In genomic region chr4:80069837-80070788, GRCh38 we compare ENCODE assay signal across 8 cellular contexts. TPM values are rescaled to one million over a fixed set of nuclear protein-coding genes. Genes with fewer than 3 reads are reported as not detected.
A peak's percentile ranks its signal among the peaks of the same experiment; 100 is the strongest.
DNase-seq lines count a peak whose midpoint lies in the region; ATAC-seq, FAIRE-seq and TF ChIP-seq lines count a peak whose summit lies in the region.

No MANE protein-coding gene starts in this region.

- no peaks in the 10 kb centered on the region for H3K27me3 Mint-ChIP-seq in astrocyte (ENCODE audit: low read depth, unreplicated experiment)
- H3K27me3 Mint-ChIP-seq in nephron (ENCODE audit: low read depth) = no peaks in the 10 kb centered on the region

- H4K20me1 ChIP-seq in astrocyte (ENCODE audit: insufficient read depth, low read length) = peaks cover 26% of the 10 kb centered on the region

- no peak overlapping the region for H3K4me3 ChIP-seq in GM06990 (replicated peaks; ENCODE audit: low read depth, low read length)
- peak overlapping the region; percentile 96 for H3K4me3 ChIP-seq in astrocyte (ENCODE audit: insufficient read depth, low read depth, low read length)
- no peak overlapping the region for H3K4me3 ChIP-seq in BE2C (ENCODE audit: low read depth, low read length)

- peak; percentile 39 for FAIRE-seq in astrocyte (lab: Jason Lieb, UNC)

- H3K79me2 ChIP-seq in astrocyte (ENCODE audit: insufficient read depth, low read length) = peaks cover 58% of the 10 kb centered on the region

- no peaks in the 10 kb centered on the region for H3K36me3 ChIP-seq in GM06990 (ENCODE audit: control insufficient read depth, insufficient read depth, low read length)
- H3K36me3 ChIP-seq in astrocyte (ENCODE audit: insufficient read depth, low read length) = peaks cover 9% of the 10 kb centered on the region
- H3K36me3 ChIP-seq in BE2C = peaks cover 2% of the 10 kb centered on the region; the same call in 1 of the 2 replicates

- H3K9ac ChIP-seq in astrocyte (ENCODE audit: low read length) = peak overlapping the region; percentile 93

- H3K9me3 ChIP-seq in astrocyte (ENCODE audit: insufficient read depth, low read depth, low read length) (no peaks in the 10 kb centered on the region), BE2C (no peaks in the 10 kb centered on the region)

- H3K27me3 ChIP-seq in GM06990 (replicated peaks; ENCODE audit: control insufficient read depth, insufficient read depth, low read length) = no peaks in the 10 kb centered on the region
- no peaks in the 10 kb centered on the region for H3K27me3 ChIP-seq in astrocyte (ENCODE audit: insufficient read depth, low read length)
- H3K27me3 ChIP-seq in BE2C = no peaks in the 10 kb centered on the region

- H3K36me3 Mint-ChIP-seq in astrocyte (ENCODE audit: low read depth, unreplicated experiment) (peaks cover 4% of the 10 kb centered on the region), nephron (ENCODE audit: low read depth) (peaks cover 44% of the 10 kb centered on the region)

- peak overlapping the region; percentile 92 for H3K4me2 ChIP-seq in astrocyte (ENCODE audit: low read length)

- H3K4me3 Mint-ChIP-seq in astrocyte (ENCODE audit: unreplicated experiment) (no peak overlapping the region), nephron (peak overlapping the region; percentile 96 to 100 (median 98))

- TF ChIP-seq CTCF in GM06990 (IDR thresholded peaks at IDR 0.05; ENCODE audit: insufficient read depth, low read length, poor library complexity, severe bottlenecking) = no peak
- no peak for TF ChIP-seq CTCF in astrocyte (IDR thresholded peaks at IDR 0.05; ENCODE audit: insufficient read depth, low read depth, low read length)
- TF ChIP-seq CTCF in nephron (IDR thresholded peaks at IDR 0.05; ENCODE audit: unreplicated experiment in 3 of 3) = no peak
- no peak for TF ChIP-seq CTCF in BE2C (IDR thresholded peaks at IDR 0.05; ENCODE audit: low read depth, low read length)

- H3K4me1 ChIP-seq in astrocyte (ENCODE audit: insufficient read depth, low read length) = peaks cover 20% of the 10 kb centered on the region
- H3K4me1 ChIP-seq in BE2C = peaks cover 17% of the 10 kb centered on the region

- ATAC-seq in HG02571 (IDR thresholded peaks at IDR 0.05; ENCODE audit: unreplicated experiment) (peak; percentile 20), HG03097 (IDR thresholded peaks at IDR 0.05; ENCODE audit: low FRiP score, unreplicated experiment) (no peak)

- DNase-seq in GM06990 (ENCODE audit: extremely low read depth, insufficient read length) (peak; percentile 22), astrocyte (ENCODE audit: low read depth) (peak; percentile 58), SKM-1 (lab: John Stamatoyannopoulos, UW; ENCODE audit: unreplicated experiment) (no peak), BE2C (no peak), SK-N-DZ (ENCODE audit: low spot score) (no peak)

- H3K4me1 Mint-ChIP-seq in astrocyte (ENCODE audit: low read depth, unreplicated experiment) (peaks cover 16% of the 10 kb centered on the region), nephron (peaks cover 38% of the 10 kb centered on the region)

- peaks cover 1% of the 10 kb centered on the region for H3K9me3 Mint-ChIP-seq in astrocyte (ENCODE audit: unreplicated experiment)
- H3K9me3 Mint-ChIP-seq in nephron = no peaks in the 10 kb centered on the region

- H3K27ac ChIP-seq in astrocyte (ENCODE audit: low read depth, low read length) = peak overlapping the region; percentile 86

- H3K27ac Mint-ChIP-seq in astrocyte (ENCODE audit: unreplicated experiment) = peak overlapping the region; percentile 28
- peak overlapping the region in 2 of 3 experiments; percentile 50 to 99 for H3K27ac Mint-ChIP-seq in nephron

- no peak overlapping the region for H2AFZ ChIP-seq in astrocyte (ENCODE audit: low read depth, low read length)

RNA-seq across cellular contexts. Expression of gene ANTXR2, which starts 2.9 kb away (rescaled TPM):
- total RNA-seq in astrocyte = 29.8 and 34.7 TPM in 2 replicates
- polyA plus RNA-seq in BE2C (2012; ENCODE audit: insufficient read depth, insufficient read length, low read depth) = 98.4 TPM
- polyA plus RNA-seq in SK-N-DZ (2014; cell fraction: cytosol; rRNA removed) = 41.0 and 45.3 TPM in 2 replicates
- polyA plus RNA-seq in SK-N-DZ (2014; cell fraction: nucleus; rRNA removed) = 11.3 and 18.4 TPM in 2 replicates

Comparison
In these comparisons a context has a peak if more than half of its experiments do, and no peak if none do; other contexts are left out.
1. DNase-seq: peak in GM06990 (single experiment) and astrocyte (single experiment); none in SKM-1 (single experiment), BE2C (single experiment) and SK-N-DZ (single experiment).